1 cellular context compared by ENCODE assay signal in the genomic region with DNA sequence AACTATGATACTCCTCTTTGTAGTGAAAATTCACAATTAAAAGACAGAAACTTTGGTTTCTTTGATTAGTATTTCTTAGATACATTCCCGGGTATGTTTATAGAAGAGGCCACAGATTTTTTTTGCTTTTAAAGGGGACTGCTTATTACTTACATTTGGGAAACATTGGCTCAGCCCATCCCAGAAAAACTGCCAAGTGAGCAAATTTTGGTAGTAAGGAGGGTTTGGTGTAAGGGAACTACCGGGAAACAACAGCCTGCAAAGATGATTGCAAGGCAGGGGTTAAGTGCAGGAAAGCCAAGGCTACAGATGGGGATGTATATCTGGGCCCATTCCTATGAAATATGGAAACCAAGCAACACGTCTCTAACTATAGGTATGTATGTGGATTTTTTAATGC.
TF ChIP-seq lines count a peak whose summit lies in the region.

No MANE protein-coding gene starts in this region.

TF ChIP-seq in HepG2, 621 proteins besides CTCF, POLR2A, EP300 and RAD21:
- TF ChIP-seq MAFF (IDR thresholded peaks at IDR 0.05; ENCODE audit: low read depth, low read length) (peak; percentile 76), MAFK (conservative IDR thresholded peaks at IDR 0.05 in 1 of 2, IDR thresholded peaks at IDR 0.05 in 1 of 2; ENCODE audit: low read length in 2 of 2) (peak; percentile 77 to 80), RFXANK (CRISPR knock-in tag; IDR thresholded peaks at IDR 0.05) (no peak)
